ENCODE assay signal across 17 cellular contexts in genomic region chr5:97037819-97038218, GRCh38.
"Had no signal": no experiment of that assay in that cellular context is flagged by ENCODE, and none has a peak within 500 bp of the region (broad histone marks: within the 10 kb centered on the region; RNA-seq: fewer than 3 reads in every experiment).

No MANE protein-coding gene starts in this region.

- H3K9me3 ChIP-seq: adrenal gland, gastroesophageal sphincter, heart right ventricle, left ventricle myocardium inferior, spleen, stomach had no signal

- ATAC-seq: esophagus mucosa, gastroesophageal sphincter, heart right ventricle had no signal

- H3K4me3 Mint-ChIP-seq: activated T-helper 1 cell treated with anti-CD3 and anti-CD28 coated beads, Interleukin-12 subunit alpha, Interleukin-12 subunit beta, Interleukin-2, Interleukin-4 antibody, amounts not matched to agents 30 ng/mL and 10 ng/mL and 1 ng/mL, durations not matched to agents 14 hours and 24 hours and 36 hours; neural crest cell; T-helper 1 cell treated with Interleukin-12 subunit alpha and Interleukin-12 subunit beta and Interleukin-4 antibody, amounts not matched to agents 30 μg/mL and 1 μg/mL, for 36 hours had no signal

- H3K9me3 Mint-ChIP-seq: activated T-helper 1 cell treated with anti-CD3 and anti-CD28 coated beads, Interleukin-12 subunit alpha, Interleukin-12 subunit beta, Interleukin-2, Interleukin-4 antibody, amounts not matched to agents 30 ng/mL and 10 ng/mL and 1 ng/mL, durations not matched to agents 14 hours and 24 hours and 36 hours; neural crest cell; T-helper 1 cell treated with Interleukin-12 subunit alpha and Interleukin-12 subunit beta and Interleukin-4 antibody, amounts not matched to agents 30 μg/mL and 1 μg/mL, for 36 hours had no signal

- H3K27ac Mint-ChIP-seq: activated T-helper 1 cell treated with anti-CD3 and anti-CD28 coated beads, Interleukin-12 subunit alpha, Interleukin-12 subunit beta, Interleukin-2, Interleukin-4 antibody, amounts not matched to agents 30 ng/mL and 10 ng/mL and 1 ng/mL, durations not matched to agents 14 hours and 24 hours and 36 hours; T-helper 1 cell treated with Interleukin-12 subunit alpha and Interleukin-12 subunit beta and Interleukin-4 antibody, amounts not matched to agents 30 μg/mL and 1 μg/mL, for 36 hours had no signal

- H3K4me1 ChIP-seq: adrenal gland, gastroesophageal sphincter, heart right ventricle, left ventricle myocardium inferior, spleen, stomach had no signal

- H3K4me3 ChIP-seq: adrenal gland, gastroesophageal sphincter, heart right ventricle, left ventricle myocardium inferior, spleen, stomach had no signal

- H3K36me3 ChIP-seq: adrenal gland had no signal

- H3K27ac ChIP-seq: adrenal gland, gastroesophageal sphincter, heart right ventricle, left ventricle myocardium inferior, spleen, stomach had no signal

- H3K27me3 ChIP-seq: adrenal gland, gastroesophageal sphincter, heart right ventricle, spleen, stomach had no signal

- DNase-seq: activated CD8-positive, alpha-beta memory T cell treated with anti-CD3 and anti-CD28 coated beads, Interleukin-2, amount 50 U/mL, for 4 hours; activated naive CD4-positive, alpha-beta T cell treated with Interleukin-2 at 50 U/mL for 16 hours; adrenal gland; effector CD4-positive, alpha-beta T cell; heart right ventricle; left ventricle myocardium inferior; mammary epithelial cell; retina; spleen; stimulated activated CD8-positive, alpha-beta memory T cell treated with anti-CD3 and anti-CD28 coated beads, Interleukin-4, amount 100 ng/mL, for 48 hours; stomach; trophoblast cell had no signal
